ENCODE assay signal across 1 cellular context in genomic region chr15:77994893-77995536, GRCh38.
TF ChIP-seq lines count a peak whose summit lies in the region.

No MANE protein-coding gene starts in this region.

TF ChIP-seq in SK-N-SH, 30 proteins besides CTCF, POLR2A, EP300 and RAD21 (continued from another document):
- 0 out of 2 replicates have a peak, but pooled peaks have one; percentile 23 for TF ChIP-seq MAX (IDR thresholded peaks at IDR 0.05; ENCODE audit: low read depth)
- TF ChIP-seq TCF12 (IDR thresholded peaks at IDR 0.05), result peak; percentile 75
- TF ChIP-seq SIN3A (IDR thresholded peaks at IDR 0.05; ENCODE audit: borderline replicate concordance, low read depth, low read length), result 0 out of 2 replicates have a peak, but pooled peaks have one; percentile 34
- TF ChIP-seq NFIC (IDR thresholded peaks at IDR 0.05; ENCODE audit: borderline replicate concordance), result 0 out of 2 replicates have a peak, but pooled peaks have one; percentile 9
TF ChIP-seq in SK-N-SH: peak in this region for 5; not testable (repeated sequence) for 25.
